37 cellular contexts compared by ENCODE assay signal in the genomic region with DNA sequence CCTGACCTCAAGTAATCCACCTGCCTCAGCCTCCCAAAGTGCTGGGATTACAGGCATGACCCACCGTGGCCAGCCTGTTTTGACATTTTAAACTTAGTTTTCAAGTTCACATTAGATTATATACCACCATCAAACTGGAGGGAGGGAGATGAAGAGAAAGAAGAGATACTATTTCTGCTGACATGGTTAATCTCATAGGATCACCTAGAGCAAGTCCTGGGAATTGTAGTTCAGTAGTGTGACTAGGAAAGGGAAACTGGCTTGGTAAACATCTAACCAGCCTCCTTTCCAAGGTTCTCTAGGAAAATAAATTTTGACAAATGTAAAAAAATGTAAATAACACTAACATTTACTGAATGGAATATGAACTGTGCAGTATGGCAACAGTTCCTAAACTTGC.
"Had no signal": no experiment of that assay in that cellular context is flagged by ENCODE, and none has a peak within 500 bp of the region (broad histone marks: within the 10 kb centered on the region; RNA-seq: fewer than 3 reads in every experiment).

No MANE protein-coding gene starts in this region.

- H3K4me3 Mint-ChIP-seq: activated B cell treated with CpG ODN at 0.5 μM for 24 hours; activated CD4-positive, alpha-beta memory T cell treated with anti-CD3 and anti-CD28 coated beads for 36 hours; activated CD4-positive, alpha-beta T cell treated with anti-CD3 and anti-CD28 coated beads, Interleukin-2, amount 10 ng/mL, durations not matched to agents 24 days and 14 days; activated CD8-positive, alpha-beta T cell treated with anti-CD3 and anti-CD28 coated beads for 36 hours; activated naive CD4-positive, alpha-beta T cell treated with anti-CD3 and anti-CD28 coated beads for 36 hours; activated naive CD8-positive, alpha-beta T cell treated with anti-CD3 and anti-CD28 coated beads for 36 hours; activated T-cell treated with anti-CD3 and anti-CD28 coated beads, Interleukin-2, amount 50 U/mL, for 4 hours; activated T-cell treated with anti-CD3 and anti-CD28 coated beads, Interleukin-2, amount 50 U/mL, for 72 hours; activated T-helper 1 cell treated with anti-CD3 and anti-CD28 coated beads, Interleukin-12 subunit alpha, Interleukin-12 subunit beta, Interleukin-2, Interleukin-4 antibody, amounts not matched to agents 30 ng/mL and 10 ng/mL and 1 ng/mL, durations not matched to agents 14 hours and 24 hours and 36 hours; activated T-helper 17 cell treated with anti-CD3 and anti-CD28 coated beads, Interleukin-2, amount 50 U/mL, for 72 hours; central memory CD8-positive, alpha-beta T cell; T-helper 1 cell treated with Interleukin-12 subunit alpha and Interleukin-12 subunit beta and Interleukin-4 antibody, amounts not matched to agents 30 μg/mL and 1 μg/mL, for 36 hours; T-helper 2 cell treated with Interferon-gamma antibody and Interleukin-4, amounts not matched to agents 5 μg/mL and 100 μg/mL, for 36 hours had no signal

- H3K27me3 ChIP-seq: adrenal gland, body of pancreas, brain microvascular endothelial cell, breast epithelium had no signal

- H3K27me3 Mint-ChIP-seq: activated CD4-positive, alpha-beta T cell treated with anti-CD3 and anti-CD28 coated beads, Interleukin-2, amount 10 ng/mL, durations not matched to agents 24 days and 14 days had no signal

- H3K9me3 Mint-ChIP-seq: activated CD4-positive, alpha-beta memory T cell treated with anti-CD3 and anti-CD28 coated beads for 36 hours; activated CD4-positive, alpha-beta T cell treated with anti-CD3 and anti-CD28 coated beads, Interleukin-2, amount 10 ng/mL, durations not matched to agents 24 days and 14 days; activated naive CD4-positive, alpha-beta T cell treated with anti-CD3 and anti-CD28 coated beads for 36 hours; activated naive CD4-positive, alpha-beta T cell treated with anti-CD3 and anti-CD28 coated beads, Interleukin-2, amount 50 U/mL, for 72 hours; activated naive CD8-positive, alpha-beta T cell treated with anti-CD3 and anti-CD28 coated beads for 36 hours; activated T-cell treated with anti-CD3 and anti-CD28 coated beads, Interleukin-2, amount 50 U/mL, for 4 hours; central memory CD8-positive, alpha-beta T cell; T-helper 1 cell treated with Interleukin-12 subunit alpha and Interleukin-12 subunit beta and Interleukin-4 antibody, amounts not matched to agents 30 μg/mL and 1 μg/mL, for 36 hours; T-helper 2 cell treated with Interferon-gamma antibody and Interleukin-4, amounts not matched to agents 5 μg/mL and 100 μg/mL, for 36 hours had no signal

- H3K27ac ChIP-seq: adrenal gland, body of pancreas, brain microvascular endothelial cell, breast epithelium, VCaP had no signal

- H3K36me3 ChIP-seq: adrenal gland, brain microvascular endothelial cell, breast epithelium had no signal

- H3K4me1 ChIP-seq: adrenal gland, body of pancreas, breast epithelium had no signal

- H3K36me3 Mint-ChIP-seq: activated CD4-positive, alpha-beta memory T cell treated with anti-CD3 and anti-CD28 coated beads for 36 hours; activated naive CD4-positive, alpha-beta T cell treated with anti-CD3 and anti-CD28 coated beads, Interleukin-2, amount 50 U/mL, for 72 hours; activated naive CD8-positive, alpha-beta T cell treated with anti-CD3 and anti-CD28 coated beads for 36 hours had no signal

- H3K4me1 Mint-ChIP-seq: activated B cell treated with CpG ODN at 0.5 μM for 24 hours; activated CD4-positive, alpha-beta T cell treated with anti-CD3 and anti-CD28 coated beads, Interleukin-2, amount 10 ng/mL, durations not matched to agents 24 days and 14 days; activated naive CD8-positive, alpha-beta T cell treated with anti-CD3 and anti-CD28 coated beads for 36 hours; activated T-helper 17 cell treated with anti-CD3 and anti-CD28 coated beads, Interleukin-2, amount 50 U/mL, for 72 hours; central memory CD8-positive, alpha-beta T cell had no signal

- FAIRE-seq: astrocyte, TTC549 had no signal

- H3K4me3 ChIP-seq: adrenal gland, body of pancreas, breast epithelium had no signal

- H3K9me3 ChIP-seq: adrenal gland, body of pancreas had no signal

- ATAC-seq: activated CD8-positive, alpha-beta T cell treated with anti-CD3 and anti-CD28 coated beads for 36 hours; activated naive CD4-positive, alpha-beta T cell treated with anti-CD3 and anti-CD28 coated beads, Interleukin-2, amount 50 U/mL, for 72 hours; activated T-cell treated with anti-CD3 and anti-CD28 coated beads, Interleukin-2, amount 50 U/mL, for 4 hours; activated T-cell treated with anti-CD3 and anti-CD28 coated beads, Interleukin-2, amount 50 U/mL, for 72 hours; activated T-helper 17 cell treated with anti-CD3 and anti-CD28 coated beads, Interleukin-2, amount 50 U/mL, for 72 hours; body of pancreas had no signal

- H3K27ac Mint-ChIP-seq: activated B cell treated with CpG ODN at 0.5 μM for 24 hours; activated CD4-positive, alpha-beta memory T cell treated with anti-CD3 and anti-CD28 coated beads for 36 hours; activated CD4-positive, alpha-beta T cell treated with anti-CD3 and anti-CD28 coated beads, Interleukin-2, amount 10 ng/mL, durations not matched to agents 24 days and 14 days; activated CD8-positive, alpha-beta T cell treated with anti-CD3 and anti-CD28 coated beads for 36 hours; activated naive CD4-positive, alpha-beta T cell treated with anti-CD3 and anti-CD28 coated beads for 36 hours; activated naive CD4-positive, alpha-beta T cell treated with anti-CD3 and anti-CD28 coated beads, Interleukin-2, amount 50 U/mL, for 72 hours; activated naive CD8-positive, alpha-beta T cell treated with anti-CD3 and anti-CD28 coated beads for 36 hours; activated T-cell treated with anti-CD3 and anti-CD28 coated beads, Interleukin-2, amount 50 U/mL, for 72 hours; activated T-helper 1 cell treated with anti-CD3 and anti-CD28 coated beads, Interleukin-12 subunit alpha, Interleukin-12 subunit beta, Interleukin-2, Interleukin-4 antibody, amounts not matched to agents 30 ng/mL and 10 ng/mL and 1 ng/mL, durations not matched to agents 14 hours and 24 hours and 36 hours; activated T-helper 17 cell treated with anti-CD3 and anti-CD28 coated beads, Interleukin-2, amount 50 U/mL, for 72 hours; T-helper 1 cell treated with Interleukin-12 subunit alpha and Interleukin-12 subunit beta and Interleukin-4 antibody, amounts not matched to agents 30 μg/mL and 1 μg/mL, for 36 hours; T-helper 2 cell treated with Interferon-gamma antibody and Interleukin-4, amounts not matched to agents 5 μg/mL and 100 μg/mL, for 36 hours had no signal

- DNase-seq: activated B cell treated with CpG ODN at 0.5 μM for 24 hours; activated CD4-positive, alpha-beta memory T cell treated with anti-CD3 and anti-CD28 coated beads for 36 hours; activated CD4-positive, alpha-beta T cell treated with anti-CD3 and anti-CD28 coated beads for 4 hours; activated CD4-positive, alpha-beta T cell treated with anti-CD3 and anti-CD28 coated beads, Interleukin-2, amount 10 ng/mL, durations not matched to agents 24 days and 14 days; activated CD4-positive, alpha-beta T cell treated with anti-CD3 and anti-CD28 coated beads, Interleukin-2, amount 50 U/mL, for 1 hour; activated CD4-positive, alpha-beta T cell treated with anti-CD3 and anti-CD28 coated beads, Interleukin-2, amount 50 U/mL, for 4 hours; activated CD4-positive, CD25-positive, alpha-beta regulatory T cell treated with anti-CD3 and anti-CD28 coated beads, Interleukin-2, amount 50 U/mL, for 72 hours; activated CD8-positive, alpha-beta memory T cell treated with anti-CD3 and anti-CD28 coated beads, Interleukin-2, amount 50 U/mL, for 4 hours; activated CD8-positive, alpha-beta T cell treated with anti-CD3 and anti-CD28 coated beads for 36 hours; activated effector memory CD4-positive, alpha-beta T cell treated with anti-CD3 and anti-CD28 coated beads, Interleukin-2, amount 50 U/mL, for 16 hours; activated gamma-delta T cell treated with Interleukin-2 at 50 U/mL for 16 hours; activated naive CD4-positive, alpha-beta T cell; activated naive CD4-positive, alpha-beta T cell treated with anti-CD3 and anti-CD28 coated beads for 36 hours; activated naive CD4-positive, alpha-beta T cell treated with anti-CD3 and anti-CD28 coated beads, Interleukin-2, amount 50 U/mL, for 16 hours; activated naive CD8-positive, alpha-beta T cell treated with anti-CD3 and anti-CD28 coated beads for 36 hours; activated T-cell treated with anti-CD3 and anti-CD28 coated beads for 4 hours; activated T-cell treated with anti-CD3 and anti-CD28 coated beads, Interleukin-2, amount 50 U/mL, for 1 hour; activated T-cell treated with anti-CD3 and anti-CD28 coated beads, Interleukin-2, amount 50 U/mL, for 4 hours; activated T-cell treated with anti-CD3 and anti-CD28 coated beads, Interleukin-2, amount 50 U/mL, for 72 hours; adrenal gland; amniotic stem cell; aorta; body of pancreas; brain microvascular endothelial cell; cerebellar nuclear complex; T-helper 2 cell; T-helper 9 cell had no signal
